In genomic region chr18:36074435-36074834, GRCh38 we compare ENCODE assay signal across 29 cellular contexts.
"Had no signal": no experiment of that assay in that cellular context is flagged by ENCODE, and none has a peak within 500 bp of the region (broad histone marks: within the 10 kb centered on the region; RNA-seq: fewer than 3 reads in every experiment).

No MANE protein-coding gene starts in this region.

- H3K36me3 ChIP-seq: colonic mucosa, esophagus muscularis mucosa, esophagus squamous epithelium, gastrocnemius medialis, gastroesophageal sphincter, heart left ventricle, heart right ventricle had no signal

- H3K9me3 ChIP-seq: colonic mucosa, esophagus squamous epithelium, gastrocnemius medialis, gastroesophageal sphincter, heart left ventricle, heart right ventricle had no signal

- H3K4me3 ChIP-seq: colonic mucosa, coronary artery, dorsolateral prefrontal cortex, esophagus muscularis mucosa, esophagus squamous epithelium, gastrocnemius medialis, gastroesophageal sphincter, heart left ventricle, heart right ventricle had no signal

- H3K27ac Mint-ChIP-seq: dendritic cell treated with granulocyte-macrophage colony-stimulating factor and Interleukin-4, amounts not matched to agents 40 ng/mL and 50 ng/mL, for 4 days; effector memory CD8-positive, alpha-beta T cell; endodermal cell had no signal

- H3K27me3 ChIP-seq: colonic mucosa, foreskin keratinocyte, gastrocnemius medialis had no signal

- H3K27ac ChIP-seq: colonic mucosa, coronary artery, dorsolateral prefrontal cortex, epithelial cell of prostate, esophagus muscularis mucosa, esophagus squamous epithelium, foreskin keratinocyte, gastrocnemius medialis, gastroesophageal sphincter, heart left ventricle, heart right ventricle had no signal

- ATAC-seq: effector memory CD8-positive, alpha-beta T cell; esophagus mucosa; foreskin keratinocyte; gastrocnemius medialis; gastroesophageal sphincter; heart left ventricle; heart right ventricle had no signal

- H3K4me1 ChIP-seq: colonic mucosa, esophagus muscularis mucosa, foreskin keratinocyte, gastrocnemius medialis, gastroesophageal sphincter, heart left ventricle, heart right ventricle had no signal

- H3K4me3 Mint-ChIP-seq: dendritic cell treated with granulocyte-macrophage colony-stimulating factor and Interleukin-4, amounts not matched to agents 40 ng/mL and 50 ng/mL, for 4 days; effector memory CD8-positive, alpha-beta T cell; endodermal cell had no signal

- FAIRE-seq: colon, endometrium, endothelial cell of umbilical vein, frontal cortex had no signal

- H3K4me1 Mint-ChIP-seq: endodermal cell had no signal

- DNase-seq: colonic mucosa; cortex of kidney; dermis blood vessel endothelial cell; dorsolateral prefrontal cortex; effector CD4-positive, alpha-beta T cell; effector CD8-positive, alpha-beta T cell; effector memory CD4-positive, alpha-beta T cell; effector memory CD8-positive, alpha-beta T cell; endodermal cell; erythroblast; esophagus squamous epithelium; foreskin fibroblast; foreskin keratinocyte; foreskin melanocyte; gastrocnemius medialis; glutamatergic neuron; head of caudate nucleus; heart left ventricle; heart right ventricle had no signal
